In genomic region chr20:45372646-45373352, GRCh38 we compare ENCODE assay signal across 8 cellular contexts. TPM values are rescaled to one million over a fixed set of nuclear protein-coding genes. Genes with fewer than 3 reads are reported as not detected.
A peak's percentile ranks its signal among the peaks of the same experiment; 100 is the strongest.
DNase-seq lines count a peak whose midpoint lies in the region; ATAC-seq and TF ChIP-seq lines count a peak whose summit lies in the region.

No MANE protein-coding gene starts in this region.

- peaks cover 16% of the 10 kb centered on the region for H3K27me3 ChIP-seq in OCI-LY3 (ENCODE audit: low read depth, low read length)
- no peaks in the 10 kb centered on the region for H3K27me3 ChIP-seq in fibroblast of lung (ENCODE audit: control insufficient read depth, insufficient read depth, low read length)
- H3K27me3 ChIP-seq in neural progenitor cell = peaks cover 17% of the 10 kb centered on the region

- no peak overlapping the region for H2AFZ ChIP-seq in OCI-LY3 (ENCODE audit: low read depth, low read length)
- H2AFZ ChIP-seq in fibroblast of lung (ENCODE audit: low read length) = no peak overlapping the region
- H2AFZ ChIP-seq in neural progenitor cell (replicated peaks) = no peak overlapping the region

- DNase-seq in AG20443 (ENCODE audit: low spot score) = peak; percentile 50
- no peak for DNase-seq in fibroblast of lung (ENCODE audit: low read depth in 2 of 2)
- DNase-seq in neural progenitor cell (ENCODE audit: low spot score) = peak; percentile 51
- DNase-seq in GM13976 (ENCODE audit: low spot score) = no peak
- no peak for DNase-seq in activated CD4-positive, alpha-beta T cell treated with anti-CD3 and anti-CD28 coated beads for 4 hours

- H3K79me2 ChIP-seq in OCI-LY3 (ENCODE audit: low read length) (peaks cover 9% of the 10 kb centered on the region; the same call in 1 of the 2 replicates), fibroblast of lung (ENCODE audit: control insufficient read depth, insufficient read depth, low read length) (no peaks in the 10 kb centered on the region), neural progenitor cell (ENCODE audit: low read depth) (no peaks in the 10 kb centered on the region)

- peak overlapping the region; percentile 0 for H3K27ac Mint-ChIP-seq in neural progenitor cell

- H4K20me1 ChIP-seq in OCI-LY3 (ENCODE audit: insufficient read depth, low read length) = peaks cover 25% of the 10 kb centered on the region
- H4K20me1 ChIP-seq in fibroblast of lung (ENCODE audit: control insufficient read depth, extremely low read depth, insufficient read depth, low read length) = no peaks in the 10 kb centered on the region
- peaks cover 2% of the 10 kb centered on the region for H4K20me1 ChIP-seq in neural progenitor cell (ENCODE audit: low read depth)

- H3K36me3 ChIP-seq in OCI-LY3 (replicated peaks; ENCODE audit: low read depth, low read length) (peaks cover 20% of the 10 kb centered on the region), fibroblast of lung (ENCODE audit: control insufficient read depth, insufficient read depth, low read length) (peaks cover 4% of the 10 kb centered on the region), neural progenitor cell (no peaks in the 10 kb centered on the region)

- no peaks in the 10 kb centered on the region for H3K9me3 Mint-ChIP-seq in neural progenitor cell

- peaks cover 4% of the 10 kb centered on the region for H3K36me3 Mint-ChIP-seq in neural progenitor cell

- H3K9me3 ChIP-seq in OCI-LY3 (ENCODE audit: insufficient read depth, low read length) (no peaks in the 10 kb centered on the region), fibroblast of lung (ENCODE audit: control insufficient read depth, insufficient read depth, low read depth, low read length) (no peaks in the 10 kb centered on the region), neural progenitor cell (ENCODE audit: low read depth) (no peaks in the 10 kb centered on the region)

- H3K4me2 ChIP-seq in OCI-LY3 (ENCODE audit: low read length) (peak overlapping the region; percentile 74), fibroblast of lung (ENCODE audit: extremely low read depth, insufficient read depth, low read length) (peak overlapping the region; percentile 94), neural progenitor cell (peak overlapping the region; percentile 75)

- in situ Hi-C loops in GM13976 (cut with MboI; ENCODE audit: low sequenced_read_pairs, unreplicated experiment) = loop anchor here (10.0 to 25.0 kb wide), 2 partner anchors 72 to 390 kb away; no protein-coding TSS in a partner anchor

- H3F3A ChIP-seq in neural progenitor cell (ENCODE audit: low read depth) = no peaks in the 10 kb centered on the region

- peaks cover 16% of the 10 kb centered on the region for H3K4me1 Mint-ChIP-seq in neural progenitor cell

- H3K9ac ChIP-seq in OCI-LY3 (ENCODE audit: low read length) (no peak overlapping the region), fibroblast of lung (ENCODE audit: insufficient read depth, low read length) (no peak overlapping the region), neural progenitor cell (no peak overlapping the region)

- TF ChIP-seq CTCF in OCI-LY3 (IDR thresholded peaks at IDR 0.05; ENCODE audit: low read depth, low read length) = no peak
- no peak for TF ChIP-seq CTCF in fibroblast of lung (conservative IDR thresholded peaks at IDR 0.05 in 1 of 2, IDR thresholded peaks at IDR 0.05 in 1 of 2; ENCODE audit: low read depth in 1 of 2, low read length in 2 of 2)
- no peak for TF ChIP-seq CTCF in neural progenitor cell (IDR thresholded peaks at IDR 0.05)
- no peak for TF ChIP-seq CTCF in GM13976 (IDR thresholded peaks at IDR 0.05; ENCODE audit: borderline replicate concordance, control extremely low read depth, extremely low read depth, insufficient read depth, missing control alignments)

- H3K4me1 ChIP-seq in OCI-LY3 (ENCODE audit: low read length) (peaks cover 35% of the 10 kb centered on the region), fibroblast of lung (ENCODE audit: control insufficient read depth, extremely low read depth, insufficient read depth, low read length) (peaks cover 2% of the 10 kb centered on the region), neural progenitor cell (peaks cover 9% of the 10 kb centered on the region)

- H3K27ac ChIP-seq in OCI-LY3 (ENCODE audit: low read length) (no peak overlapping the region), fibroblast of lung (ENCODE audit: insufficient read depth, low read length) (no peak overlapping the region), neural progenitor cell (no peak overlapping the region)

- ATAC-seq in GM18858 (IDR thresholded peaks at IDR 0.05; ENCODE audit: unreplicated experiment) = no peak
- ATAC-seq in HG03565 (IDR thresholded peaks at IDR 0.05; ENCODE audit: unreplicated experiment) = no peak

- peak overlapping the region; percentile 71 for H3K4me3 ChIP-seq in OCI-LY3 (ENCODE audit: low read length)
- peak overlapping the region in 1 of 4 experiments; percentile 55 for H3K4me3 ChIP-seq in fibroblast of lung (replicated peaks in 1 of 4; ENCODE audit: control extremely low read depth in 1 of 4, insufficient read depth in 1 of 4, low read depth in 3 of 4, low read length in 4 of 4)
- H3K4me3 ChIP-seq in neural progenitor cell = no peak overlapping the region

- peaks cover 3% of the 10 kb centered on the region for H3K27me3 Mint-ChIP-seq in neural progenitor cell (ENCODE audit: insufficient read depth, low read depth)

- H3K4me3 Mint-ChIP-seq in neural progenitor cell = no peak overlapping the region

RNA-seq across cellular contexts. Expression of gene TP53TG5, which starts 5.3 kb away (rescaled TPM):
- under 0.01 TPM in 1 of 2 replicates, not detected in the other for total RNA-seq in fibroblast of lung
- 0.14 TPM in 1 of 2 replicates, not detected in the other for polyA plus RNA-seq in fibroblast of lung
- polyA plus RNA-seq in fibroblast of lung (2012) = 0.25 and 0.83 TPM in 2 replicates
- polyA minus RNA-seq in fibroblast of lung (ENCODE audit: low replicate concordance) = 0.16 TPM in 1 of 2 replicates, not detected in the other
- total RNA-seq in neural progenitor cell (ENCODE audit: low replicate concordance) = 0.06 TPM in 1 of 2 replicates, not detected in the other

RNA-seq across cellular contexts. Expression of gene SYS1, which starts 9.8 kb away (rescaled TPM):
- total RNA-seq in fibroblast of lung (20.0 and 20.5 TPM in 2 replicates), neural progenitor cell (ENCODE audit: low replicate concordance) (10.5 and 21.5 TPM in 2 replicates)
- polyA plus RNA-seq in fibroblast of lung = 21.9 and 23.4 TPM in 2 replicates
- 17.7 and 18.4 TPM in 2 replicates for polyA plus RNA-seq in fibroblast of lung (2012)
- 77.0 and 135 TPM in 2 replicates for polyA minus RNA-seq in fibroblast of lung (ENCODE audit: low replicate concordance)

RNA-seq across cellular contexts. Expression of gene SDC4, which starts 24.6 kb away (rescaled TPM):
- total RNA-seq in fibroblast of lung (142 and 175 TPM in 2 replicates), neural progenitor cell (ENCODE audit: low replicate concordance) (19.3 and 27.6 TPM in 2 replicates)
- 226 and 312 TPM in 2 replicates for polyA plus RNA-seq in fibroblast of lung
- 220 and 326 TPM in 2 replicates for polyA plus RNA-seq in fibroblast of lung (2012)
- 291 and 339 TPM in 2 replicates for polyA minus RNA-seq in fibroblast of lung (ENCODE audit: low replicate concordance)

RNA-seq across cellular contexts. Expression of gene DBNDD2, which starts 35.3 kb away (rescaled TPM):
- total RNA-seq in fibroblast of lung (3.9 and 4.8 TPM in 2 replicates), neural progenitor cell (ENCODE audit: low replicate concordance) (10.2 and 15.1 TPM in 2 replicates)
- polyA plus RNA-seq in fibroblast of lung = 28.1 and 51.8 TPM in 2 replicates
- 22.2 and 39.9 TPM in 2 replicates for polyA plus RNA-seq in fibroblast of lung (2012)
- 11.9 and 54.0 TPM in 2 replicates for polyA minus RNA-seq in fibroblast of lung (ENCODE audit: low replicate concordance)

RNA-seq across cellular contexts. Expression of gene PIGT, which starts 43.1 kb away (rescaled TPM):
- 25.8 and 26.2 TPM in 2 replicates for total RNA-seq in fibroblast of lung
- polyA plus RNA-seq in fibroblast of lung = 53.9 and 70.0 TPM in 2 replicates
- 95.8 and 97.6 TPM in 2 replicates for polyA plus RNA-seq in fibroblast of lung (2012)
- 189 and 267 TPM in 2 replicates for polyA minus RNA-seq in fibroblast of lung (ENCODE audit: low replicate concordance)
- total RNA-seq in neural progenitor cell (ENCODE audit: low replicate concordance) = 24.5 and 57.3 TPM in 2 replicates

Comparison
In these comparisons a context has a peak if more than half of its experiments do, and no peak if none do; other contexts are left out.
1. DNase-seq: peak in AG20443 (single experiment) and neural progenitor cell (single experiment); none in fibroblast of lung (0 of 2), GM13976 (single experiment) and activated CD4-positive, alpha-beta T cell treated with anti-CD3 and anti-CD28 coated beads for 4 hours (0 of 2).
2. Peak in every context shown above with its lines, with median percentiles within 50 percentile points of each other: H3K4me2 ChIP-seq.